ENCODE assay signal across 34 cellular contexts in genomic region chr17:41545829-41546410, GRCh38. TPM values are rescaled to one million over a fixed set of nuclear protein-coding genes. Genes with fewer than 3 reads are reported as not detected.
"Had no signal": no experiment of that assay in that cellular context is flagged by ENCODE, and none has a peak within 500 bp of the region (broad histone marks: within the 10 kb centered on the region; RNA-seq: fewer than 3 reads in every experiment).

No MANE protein-coding gene starts in this region.

- H3K27me3 Mint-ChIP-seq: activated naive CD8-positive, alpha-beta T cell treated with anti-CD3 and anti-CD28 coated beads for 36 hours had no signal

- H3K4me3 ChIP-seq: adrenal gland, body of pancreas, cardiac muscle cell, colonic mucosa, gastrocnemius medialis, pancreas, right atrium auricular region, smooth muscle cell, testis, transverse colon, uterus had no signal

- H3K4me2 ChIP-seq: smooth muscle cell had no signal

- H3K9me3 ChIP-seq: adrenal gland, body of pancreas, colonic mucosa, gastrocnemius medialis, pancreas, testis, transverse colon, uterus had no signal

- H3K36me3 Mint-ChIP-seq: activated naive CD8-positive, alpha-beta T cell treated with anti-CD3 and anti-CD28 coated beads for 36 hours; immature natural killer cell had no signal

- DNase-seq: activated CD4-positive, alpha-beta T cell treated with anti-CD3 and anti-CD28 coated beads for 4 hours; activated CD4-positive, alpha-beta T cell treated with anti-CD3 and anti-CD28 coated beads, Interleukin-2, amount 50 U/mL, for 4 hours; activated effector memory CD4-positive, alpha-beta T cell treated with anti-CD3 and anti-CD28 coated beads, Interleukin-2, amount 50 U/mL, for 16 hours; activated naive CD4-positive, alpha-beta T cell treated with anti-CD3 and anti-CD28 coated beads for 36 hours; activated naive CD8-positive, alpha-beta T cell treated with anti-CD3 and anti-CD28 coated beads for 36 hours; adrenal gland; body of pancreas; cerebellar nuclear complex; colonic mucosa; effector CD8-positive, alpha-beta T cell; erythroblast; gastrocnemius medialis; hippocampal formation; immature natural killer cell; kidney; left colon; mammary epithelial cell; naive thymus-derived CD8-positive, alpha-beta T cell; pancreas; stimulated activated CD4-positive, alpha-beta T cell treated with anti-CD3 and anti-CD28 coated beads, Interleukin-2, amount 100 ng/mL, for 24 hours; stimulated activated naive CD8-positive, alpha-beta T cell treated with anti-CD3 and anti-CD28 coated beads, Interleukin-15, Interleukin-2, amounts not matched to agents 100 U/mL and 50 U/mL, for 24 hours; T-helper 1 cell; testis; transverse colon; uterus had no signal

- H3K9me3 Mint-ChIP-seq: immature natural killer cell had no signal

- H3K36me3 ChIP-seq: adrenal gland, cardiac muscle cell, colonic mucosa, gastrocnemius medialis, pancreas, right atrium auricular region, transverse colon, uterus had no signal

- H3K4me3 Mint-ChIP-seq: activated naive CD4-positive, alpha-beta T cell treated with anti-CD3 and anti-CD28 coated beads for 36 hours; activated naive CD8-positive, alpha-beta T cell treated with anti-CD3 and anti-CD28 coated beads for 36 hours; immature natural killer cell; naive thymus-derived CD8-positive, alpha-beta T cell; T-helper 2 cell treated with Interferon-gamma antibody and Interleukin-4, amounts not matched to agents 5 μg/mL and 100 μg/mL, for 36 hours had no signal

- H3K27ac ChIP-seq: adrenal gland, cardiac muscle cell, gastrocnemius medialis, pancreas, right atrium auricular region, testis, VCaP had no signal

- ATAC-seq: body of pancreas; gastrocnemius medialis; left colon; naive thymus-derived CD8-positive, alpha-beta T cell; pancreas; stimulated activated naive CD8-positive, alpha-beta T cell treated with anti-CD3 and anti-CD28 coated beads, Interleukin-15, Interleukin-2, amounts not matched to agents 100 U/mL and 50 U/mL, for 24 hours had no signal

- H3K27ac Mint-ChIP-seq: activated naive CD8-positive, alpha-beta T cell treated with anti-CD3 and anti-CD28 coated beads for 36 hours; immature natural killer cell had no signal

- H3K27me3 ChIP-seq: adrenal gland, body of pancreas, cardiac muscle cell, colonic mucosa, pancreas, right atrium auricular region, testis, transverse colon, uterus had no signal

RNA-seq across cellular contexts. Expression of gene KRT19, which starts 17.8 kb away (rescaled TPM):
- total RNA-seq: activated naive CD4-positive, alpha-beta T cell treated with anti-CD3 and anti-CD28 coated beads for 36 hours; activated naive CD8-positive, alpha-beta T cell treated with anti-CD3 and anti-CD28 coated beads for 36 hours; naive thymus-derived CD8-positive, alpha-beta T cell had no signal
- polyA plus RNA-seq: immature natural killer cell; naive thymus-derived CD8-positive, alpha-beta T cell had no signal

RNA-seq across cellular contexts. Expression of gene KRT9, which starts 25.9 kb away (rescaled TPM):
- total RNA-seq: activated naive CD4-positive, alpha-beta T cell treated with anti-CD3 and anti-CD28 coated beads for 36 hours; activated naive CD8-positive, alpha-beta T cell treated with anti-CD3 and anti-CD28 coated beads for 36 hours; aorta; body of pancreas; cardiac muscle cell; colonic mucosa; dermis microvascular lymphatic vessel endothelial cell; gastrocnemius medialis; kidney; left colon; liver; naive thymus-derived CD8-positive, alpha-beta T cell; pancreas; pulmonary artery endothelial cell; right atrium auricular region; transverse colon had no signal
- polyA plus RNA-seq: cardiac muscle cell; immature natural killer cell; liver; naive thymus-derived CD8-positive, alpha-beta T cell; pancreas; smooth muscle cell had no signal

RNA-seq across cellular contexts. Expression of gene KRT15, which starts 27.2 kb away (rescaled TPM):
- total RNA-seq: activated naive CD4-positive, alpha-beta T cell treated with anti-CD3 and anti-CD28 coated beads for 36 hours; activated naive CD8-positive, alpha-beta T cell treated with anti-CD3 and anti-CD28 coated beads for 36 hours; aorta; gastrocnemius medialis; liver; naive thymus-derived CD8-positive, alpha-beta T cell had no signal
- polyA plus RNA-seq: cardiac muscle cell; immature natural killer cell; naive thymus-derived CD8-positive, alpha-beta T cell had no signal

RNA-seq across cellular contexts. Expression of gene KRT13, which starts 40.5 kb away (rescaled TPM):
- total RNA-seq: activated naive CD4-positive, alpha-beta T cell treated with anti-CD3 and anti-CD28 coated beads for 36 hours; activated naive CD8-positive, alpha-beta T cell treated with anti-CD3 and anti-CD28 coated beads for 36 hours; aorta; body of pancreas; cardiac muscle cell; dermis microvascular lymphatic vessel endothelial cell; gastrocnemius medialis; kidney; naive thymus-derived CD8-positive, alpha-beta T cell; pulmonary artery endothelial cell; right atrium auricular region had no signal
- polyA plus RNA-seq: cardiac muscle cell; immature natural killer cell; naive thymus-derived CD8-positive, alpha-beta T cell had no signal

RNA-seq across cellular contexts. Expression of gene KRT14, which starts 40.8 kb away (rescaled TPM):
- total RNA-seq: activated naive CD4-positive, alpha-beta T cell treated with anti-CD3 and anti-CD28 coated beads for 36 hours; activated naive CD8-positive, alpha-beta T cell treated with anti-CD3 and anti-CD28 coated beads for 36 hours; cardiac muscle cell; colonic mucosa; dermis microvascular lymphatic vessel endothelial cell; gastrocnemius medialis; kidney; liver; naive thymus-derived CD8-positive, alpha-beta T cell had no signal
- polyA plus RNA-seq: immature natural killer cell; liver; naive thymus-derived CD8-positive, alpha-beta T cell had no signal
